9 cellular contexts compared by ENCODE assay signal in the genomic region with DNA sequence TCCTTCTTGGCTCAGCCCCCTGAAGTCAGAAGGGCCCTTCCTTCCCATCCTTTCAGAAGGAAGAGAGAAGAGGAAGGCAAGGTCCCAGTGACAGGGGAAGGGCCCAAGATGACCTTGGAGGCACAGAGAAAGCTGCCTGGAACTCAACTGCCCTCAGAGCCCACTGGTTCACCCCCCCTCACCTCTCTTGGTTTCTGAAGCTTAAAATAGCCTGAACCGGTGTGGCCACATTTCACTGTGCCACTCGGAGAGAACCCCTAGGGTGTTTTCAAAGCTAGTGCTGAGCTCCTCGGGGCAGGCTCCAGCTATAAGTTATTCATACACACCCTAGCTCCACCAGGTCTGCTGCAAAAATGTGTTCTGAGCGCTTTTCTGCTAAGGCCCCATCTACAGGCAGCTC.
DNase-seq lines count a peak whose midpoint lies in the region; ATAC-seq and TF ChIP-seq lines count a peak whose summit lies in the region.
"Had no signal": no experiment of that assay in that cellular context is flagged by ENCODE, and none has a peak within 500 bp of the region (broad histone marks: within the 10 kb centered on the region; RNA-seq: fewer than 3 reads in every experiment).

No MANE protein-coding gene starts in this region.

- DNase-seq in Right ventricle myocardium inferior (ENCODE audit: missing footprints) (no peak), cardiac septum (ENCODE audit: low spot score) (no peak), RWPE2 (ENCODE audit: low spot score) (no peak), lower leg skin (ENCODE audit: low spot score in 2 of 2) (no peak), glomerular visceral epithelial cell (ENCODE audit: extremely low spot score) (no peak)
- no peak for DNase-seq in stimulated activated naive CD8-positive, alpha-beta T cell treated with anti-CD3 and anti-CD28 coated beads, Interleukin-15, amount 100 ng/mL, for 72 hours
- no peak for DNase-seq in activated CD8-positive, alpha-beta memory T cell treated with anti-CD3 and anti-CD28 coated beads, Interleukin-2, amount 10 ng/mL, durations not matched to agents 7 days and 5 days
- DNase-seq: aorta had no signal

- CTCF ChIA-PET in activated CD8-positive, alpha-beta memory T cell treated with anti-CD3 and anti-CD28 coated beads, Interleukin-2, amount 10 ng/mL, durations not matched to agents 7 days and 5 days (lab: Charles Lee), result interaction anchor here (1.3 to 3.7 kb wide), 2 partner anchors 22 to 29 kb away, joined by 6 to 15 read pairs; no protein-coding TSS in a partner anchor

- peaks cover 64% of the 10 kb centered on the region for H3K27me3 Mint-ChIP-seq in stimulated activated naive CD8-positive, alpha-beta T cell treated with anti-CD3 and anti-CD28 coated beads, Interleukin-15, amount 100 ng/mL, for 72 hours
- H3K27me3 Mint-ChIP-seq in activated CD8-positive, alpha-beta memory T cell treated with anti-CD3 and anti-CD28 coated beads, Interleukin-2, amount 10 ng/mL, durations not matched to agents 7 days and 5 days, result peaks cover 29% of the 10 kb centered on the region

- no peaks in the 10 kb centered on the region for H3K27me3 ChIP-seq in RWPE2 (ENCODE audit: insufficient read depth, poor library complexity, severe bottlenecking)

- TF ChIP-seq CTCF in RWPE2 (IDR thresholded peaks at IDR 0.05; ENCODE audit: poor library complexity, severe bottlenecking), result no peak
- no peak for TF ChIP-seq CTCF in lower leg skin (IDR thresholded peaks at IDR 0.05)

- H3K4me1 Mint-ChIP-seq in stimulated activated naive CD8-positive, alpha-beta T cell treated with anti-CD3 and anti-CD28 coated beads, Interleukin-15, amount 100 ng/mL, for 72 hours, result peaks cover 9% of the 10 kb centered on the region
- H3K4me1 Mint-ChIP-seq in activated CD8-positive, alpha-beta memory T cell treated with anti-CD3 and anti-CD28 coated beads, Interleukin-2, amount 10 ng/mL, durations not matched to agents 7 days and 5 days, result peaks cover 25% of the 10 kb centered on the region

- ATAC-seq in Right ventricle myocardium inferior (peak; percentile 51), HG02973 (IDR thresholded peaks at IDR 0.05; ENCODE audit: unreplicated experiment) (peak; percentile 71), RWPE2 (ENCODE audit: low read depth) (peak; percentile 21; the same call in 1 of the 3 replicates)
- ATAC-seq in stimulated activated naive CD8-positive, alpha-beta T cell treated with anti-CD3 and anti-CD28 coated beads, Interleukin-15, amount 100 ng/mL, for 72 hours, result no peak
- no peak for ATAC-seq in activated CD8-positive, alpha-beta memory T cell treated with anti-CD3 and anti-CD28 coated beads, Interleukin-2, amount 10 ng/mL, durations not matched to agents 7 days and 5 days

- no peaks in the 10 kb centered on the region for H3K9me3 ChIP-seq in RWPE2 (ENCODE audit: severe bottlenecking)

- H3K27ac ChIP-seq in RWPE2 (ENCODE audit: poor library complexity, severe bottlenecking), result no peak overlapping the region

- H3K36me3 Mint-ChIP-seq in activated CD8-positive, alpha-beta memory T cell treated with anti-CD3 and anti-CD28 coated beads, Interleukin-2, amount 10 ng/mL, durations not matched to agents 7 days and 5 days, result peaks cover 11% of the 10 kb centered on the region

- no peaks in the 10 kb centered on the region for H3K36me3 ChIP-seq in RWPE2 (ENCODE audit: low read depth)

- TF ChIP-seq POLR2A in lower leg skin (IDR thresholded peaks at IDR 0.05), result no peak

- 37 to 59% methylated on average over 4 of the region's 4 CpGs for WGBS in lower leg skin, 2 donors

- H3K9me3 Mint-ChIP-seq in stimulated activated naive CD8-positive, alpha-beta T cell treated with anti-CD3 and anti-CD28 coated beads, Interleukin-15, amount 100 ng/mL, for 72 hours, result peaks cover 15 to 16% of the 10 kb centered on the region in 2 donors
- peaks cover 11% of the 10 kb centered on the region for H3K9me3 Mint-ChIP-seq in activated CD8-positive, alpha-beta memory T cell treated with anti-CD3 and anti-CD28 coated beads, Interleukin-2, amount 10 ng/mL, durations not matched to agents 7 days and 5 days (ENCODE audit: low read depth)

- H3K4me3 Mint-ChIP-seq in stimulated activated naive CD8-positive, alpha-beta T cell treated with anti-CD3 and anti-CD28 coated beads, Interleukin-15, amount 100 ng/mL, for 72 hours, result no peak overlapping the region
- H3K4me3 Mint-ChIP-seq in activated CD8-positive, alpha-beta memory T cell treated with anti-CD3 and anti-CD28 coated beads, Interleukin-2, amount 10 ng/mL, durations not matched to agents 7 days and 5 days, result no peak overlapping the region

- H3K4me1 ChIP-seq in RWPE2 (ENCODE audit: insufficient read depth, poor library complexity, severe bottlenecking), result no peaks in the 10 kb centered on the region

- intact Hi-C loops in Right ventricle myocardium inferior (cut with DNase I) (no loop called here), cardiac septum (cut with DNase I) (loop anchor here (1.0 kb wide), 1 partner anchor 22 kb away; no protein-coding TSS in a partner anchor), lower leg skin (cut with DNase I; ENCODE audit: low total_unique reads) (no loop called here)

- no peak overlapping the region for H3K27ac Mint-ChIP-seq in stimulated activated naive CD8-positive, alpha-beta T cell treated with anti-CD3 and anti-CD28 coated beads, Interleukin-15, amount 100 ng/mL, for 72 hours
- no peak overlapping the region for H3K27ac Mint-ChIP-seq in activated CD8-positive, alpha-beta memory T cell treated with anti-CD3 and anti-CD28 coated beads, Interleukin-2, amount 10 ng/mL, durations not matched to agents 7 days and 5 days

- H3K4me3 ChIP-seq in RWPE2 (ENCODE audit: severe bottlenecking) (no peak overlapping the region), lower leg skin (ENCODE audit: low read depth, poor library complexity, severe bottlenecking) (no peak overlapping the region)

Comparison
In these comparisons a context has a peak if more than half of its experiments do, and no peak if none do; other contexts are left out.
1. ATAC-seq: peak in Right ventricle myocardium inferior (single experiment), HG02973 (single experiment) and RWPE2 (single experiment); none in stimulated activated naive CD8-positive, alpha-beta T cell treated with anti-CD3 and anti-CD28 coated beads, Interleukin-15, amount 100 ng/mL, for 72 hours (single experiment) and activated CD8-positive, alpha-beta memory T cell treated with anti-CD3 and anti-CD28 coated beads, Interleukin-2, amount 10 ng/mL, durations not matched to agents 7 days and 5 days (single experiment).